Comparison of ENCODE assay signal across 8 cellular contexts in the genomic region with DNA sequence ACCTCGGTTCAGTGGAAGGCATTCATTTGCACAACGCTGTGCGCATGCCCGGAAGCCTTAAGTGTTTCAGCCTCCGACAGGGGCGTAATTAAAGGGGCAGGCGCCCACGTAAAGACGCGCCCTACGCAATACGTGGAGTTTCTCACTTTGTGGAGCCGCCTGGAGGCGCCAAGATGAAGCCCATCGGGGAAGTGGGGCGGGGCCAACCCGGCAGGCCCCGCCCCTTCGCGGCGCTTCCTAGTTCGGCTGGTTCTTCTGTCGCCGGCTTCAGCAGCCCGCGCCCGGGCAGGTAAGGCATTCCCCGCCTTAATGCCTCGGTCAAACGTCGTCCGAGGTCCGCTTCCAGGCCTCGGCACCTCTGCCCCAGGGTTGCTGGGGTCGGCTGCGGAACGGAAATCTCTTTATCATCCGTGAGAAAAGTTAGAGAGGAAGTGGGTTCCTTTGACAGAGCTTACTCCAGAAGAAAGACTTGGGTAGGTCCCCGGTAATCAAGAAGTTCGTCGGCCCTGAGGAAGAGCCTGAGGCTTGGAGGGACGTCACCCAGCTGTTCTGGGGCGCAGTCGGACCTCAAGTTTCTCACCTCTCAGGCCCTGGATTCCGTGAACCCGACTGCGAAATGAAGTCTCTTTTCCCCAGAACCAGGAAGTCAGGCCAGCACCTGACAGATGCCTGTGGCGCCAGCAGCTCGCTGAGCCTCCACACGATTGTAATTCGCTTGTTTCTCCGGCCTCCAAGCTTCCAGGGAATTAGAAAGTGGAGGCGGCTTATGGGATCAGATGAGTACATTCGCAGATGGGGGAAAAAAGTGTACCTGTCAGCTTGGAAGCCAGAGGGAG. TPM values are rescaled to one million over a fixed set of nuclear protein-coding genes. Genes with fewer than 3 reads are reported as not detected.
DNase-seq lines count a peak whose midpoint lies in the region; ATAC-seq and TF ChIP-seq lines count a peak whose summit lies in the region.

A gene (plus strand): TSS at position 224 of the 836 bp plus-strand sequence. CDS start 9,161 bp downstream, outside the sequence.
A gene with protein sequence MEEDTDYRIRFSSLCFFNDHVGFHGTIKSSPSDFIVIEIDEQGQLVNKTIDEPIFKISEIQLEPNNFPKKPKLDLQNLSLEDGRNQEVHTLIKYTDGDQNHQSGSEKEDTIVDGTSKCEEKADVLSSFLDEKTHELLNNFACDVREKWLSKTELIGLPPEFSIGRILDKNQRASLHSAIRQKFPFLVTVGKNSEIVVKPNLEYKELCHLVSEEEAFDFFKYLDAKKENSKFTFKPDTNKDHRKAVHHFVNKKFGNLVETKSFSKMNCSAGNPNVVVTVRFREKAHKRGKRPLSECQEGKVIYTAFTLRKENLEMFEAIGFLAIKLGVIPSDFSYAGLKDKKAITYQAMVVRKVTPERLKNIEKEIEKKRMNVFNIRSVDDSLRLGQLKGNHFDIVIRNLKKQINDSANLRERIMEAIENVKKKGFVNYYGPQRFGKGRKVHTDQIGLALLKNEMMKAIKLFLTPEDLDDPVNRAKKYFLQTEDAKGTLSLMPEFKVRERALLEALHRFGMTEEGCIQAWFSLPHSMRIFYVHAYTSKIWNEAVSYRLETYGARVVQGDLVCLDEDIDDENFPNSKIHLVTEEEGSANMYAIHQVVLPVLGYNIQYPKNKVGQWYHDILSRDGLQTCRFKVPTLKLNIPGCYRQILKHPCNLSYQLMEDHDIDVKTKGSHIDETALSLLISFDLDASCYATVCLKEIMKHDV (minus strand): TSS at position 63 of the 836 bp plus-strand sequence. CDS start 3,545 bp downstream, outside the sequence.

- DNase-seq in GM19240 (ENCODE audit: insufficient read length, low spot score) (peak; percentile 62), NCI-H526 treated with DMSO at 0.1 percent for 48 hours (lab: John Stamatoyannopoulos, UW) (peak; percentile 94), colonic mucosa (peak; percentile 96)
- peak; percentile 98 for DNase-seq in activated CD4-positive, alpha-beta T cell treated with anti-CD3 and anti-CD28 coated beads, Interleukin-2, amount 10 ng/mL, durations not matched to agents 24 days and 14 days
- peak; percentile 95 for DNase-seq in stimulated activated CD4-positive, alpha-beta T cell treated with anti-CD3 and anti-CD28 coated beads, Interleukin-1b, Interleukin-23, amount 100 ng/mL, for 48 hours

- H3K4me1 Mint-ChIP-seq in activated CD4-positive, alpha-beta T cell treated with anti-CD3 and anti-CD28 coated beads, Interleukin-2, amount 10 ng/mL, durations not matched to agents 24 days and 14 days, result peaks cover 49% of the 10 kb centered on the region

- peak within 1 kb of the TSS; percentile 86 for H3K4me2 ChIP-seq in BLaER1

- H3K36me3 ChIP-seq in BLaER1, result peaks cover 15% of the 10 kb centered on the region
- H3K36me3 ChIP-seq in colonic mucosa, result peaks cover 3% of the 10 kb centered on the region

- TF ChIP-seq CTCF in colonic mucosa (IDR thresholded peaks at IDR 0.05), result peak; percentile 27

- peaks cover 40% of the 10 kb centered on the region for H3K36me3 Mint-ChIP-seq in activated CD4-positive, alpha-beta T cell treated with anti-CD3 and anti-CD28 coated beads, Interleukin-2, amount 10 ng/mL, durations not matched to agents 24 days and 14 days (ENCODE audit: low read depth)

- intact Hi-C loops in activated CD4-positive, alpha-beta T cell treated with anti-CD3 and anti-CD28 coated beads, Interleukin-2, amount 10 ng/mL, durations not matched to agents 24 days and 14 days (cut with micrococcal nuclease), result loop anchor here (1.0 kb wide), 1 partner anchor 47 kb away; a partner anchor contains a TSS
- intact Hi-C loops in colonic mucosa (cut with DNase I), result no loop called here

- H3K27me3 ChIP-seq in BLaER1, result no peaks in the 10 kb centered on the region
- H3K27me3 ChIP-seq in colonic mucosa, result no peaks in the 10 kb centered on the region
- no peaks in the 10 kb centered on the region for H3K27me3 ChIP-seq in layer of hippocampus (ENCODE audit: control insufficient read depth, insufficient read depth, low read length)

- H3K27ac ChIP-seq in BLaER1 (peak within 1 kb of the TSS; percentile 81), colonic mucosa (peak within 1 kb of the TSS; percentile 89), layer of hippocampus (ENCODE audit: low read depth, low read length) (peak within 1 kb of the TSS; percentile 66)

- H4K20me1 ChIP-seq in BLaER1, result peaks cover 10% of the 10 kb centered on the region; the same call in 1 of the 2 replicates

- peak; percentile 97 for ATAC-seq in HG03460 (IDR thresholded peaks at IDR 0.05; ENCODE audit: unreplicated experiment)

- H3K4me3 Mint-ChIP-seq in activated CD4-positive, alpha-beta T cell treated with anti-CD3 and anti-CD28 coated beads, Interleukin-2, amount 10 ng/mL, durations not matched to agents 24 days and 14 days, result peak within 1 kb of the TSS; percentile 89

- peaks cover 4% of the 10 kb centered on the region for H3K9me3 Mint-ChIP-seq in activated CD4-positive, alpha-beta T cell treated with anti-CD3 and anti-CD28 coated beads, Interleukin-2, amount 10 ng/mL, durations not matched to agents 24 days and 14 days

- H3K4me1 ChIP-seq in BLaER1, result peaks cover 43% of the 10 kb centered on the region
- peaks cover 7% of the 10 kb centered on the region for H3K4me1 ChIP-seq in colonic mucosa

- H3K9ac ChIP-seq in BLaER1 (peak within 1 kb of the TSS; percentile 86), colonic mucosa (ENCODE audit: low read depth in 2 of 2, low read length in 2 of 2) (peak within 1 kb of the TSS; percentile 88 to 94)

- H3K9me3 ChIP-seq in BLaER1 (no peaks in the 10 kb centered on the region), colonic mucosa (no peaks in the 10 kb centered on the region)

- H3K27ac Mint-ChIP-seq in activated CD4-positive, alpha-beta T cell treated with anti-CD3 and anti-CD28 coated beads, Interleukin-2, amount 10 ng/mL, durations not matched to agents 24 days and 14 days, result peak within 1 kb of the TSS; percentile 98

- H3K4me3 ChIP-seq in BLaER1 (peak within 1 kb of the TSS; percentile 83), colonic mucosa (peak within 1 kb of the TSS; percentile 53)

- no peaks in the 10 kb centered on the region for H3K27me3 Mint-ChIP-seq in activated CD4-positive, alpha-beta T cell treated with anti-CD3 and anti-CD28 coated beads, Interleukin-2, amount 10 ng/mL, durations not matched to agents 24 days and 14 days

RNA-seq across cellular contexts. Expression of the first gene that starts in this region (rescaled TPM):
- 21.4 and 23.5 TPM in 2 replicates for total RNA-seq in activated CD4-positive, alpha-beta T cell treated with anti-CD3 and anti-CD28 coated beads, Interleukin-2, amount 10 ng/mL, durations not matched to agents 24 days and 14 days
- total RNA-seq in colonic mucosa, result 10 to 100 TPM; 17.3 to 18.6 TPM

RNA-seq across cellular contexts. Expression of the second gene that starts in this region (rescaled TPM):
- total RNA-seq in activated CD4-positive, alpha-beta T cell treated with anti-CD3 and anti-CD28 coated beads, Interleukin-2, amount 10 ng/mL, durations not matched to agents 24 days and 14 days, result 23.0 and 29.1 TPM in 2 replicates
- 10 to 100 TPM; 10.3 to 12.9 TPM for total RNA-seq in colonic mucosa

Comparison
In these comparisons a context has a peak if more than half of its experiments do, and no peak if none do; other contexts are left out.
1. Peak in every context shown above with its lines: DNase-seq, ATAC-seq, H3K4me3 ChIP-seq and H3K27ac ChIP-seq.